In genomic region chr7:143837223-143837622, GRCh38 we compare ENCODE assay signal across 8 cellular contexts.
DNase-seq lines count a peak whose midpoint lies in the region; ATAC-seq and TF ChIP-seq lines count a peak whose summit lies in the region.
"Not testable (repeated sequence)": the region's sequence is repeated elsewhere in the genome, so short reads cannot be mapped to it uniquely, and the experiment has no call there.

No MANE protein-coding gene starts in this region.

- not testable (repeated sequence) for H3K4me3 ChIP-seq in AG04449 (ENCODE audit: low read depth, low read length); MM.1S (ENCODE audit: low read length)
- H3K4me3 ChIP-seq in coronary artery, result peak overlapping the region; percentile 61

- not testable (repeated sequence) for H3K27ac ChIP-seq in MM.1S (ENCODE audit: low read length)
- peak overlapping the region in 1 of 2 donors; percentile 65 for H3K27ac ChIP-seq in coronary artery

- ATAC-seq in GM19023 (IDR thresholded peaks at IDR 0.05; ENCODE audit: unreplicated experiment), result peak; percentile 59
- ATAC-seq in HG02870 (IDR thresholded peaks at IDR 0.05; ENCODE audit: unreplicated experiment), result peak; percentile 46

- not testable (repeated sequence) for H3F3A ChIP-seq in MM.1S (ENCODE audit: insufficient read depth, low read length)

- DNase-seq in AG04449 (ENCODE audit: low read depth, low spot score); MM.1S; coronary artery (ENCODE audit: low spot score): not testable (repeated sequence)
- DNase-seq in activated CD8-positive, alpha-beta memory T cell treated with anti-CD3 and anti-CD28 coated beads, Interleukin-2, amount 50 U/mL, for 4 hours, result peak; percentile 98
- DNase-seq in mesenteric fat pad (ENCODE audit: low spot score), result peak; percentile 97
- DNase-seq in stimulated activated CD4-positive, alpha-beta T cell treated with anti-CD3 and anti-CD28 coated beads, Interleukin-4, amount 100 ng/mL, for 4 hours, result peak; percentile 87 to 97

- POLR2A ChIA-PET in AG04449 (lab: Yijun Ruan, JAX), result not testable (repeated sequence)

- not testable (repeated sequence) for H3K9me2 ChIP-seq in MM.1S (replicated peaks; ENCODE audit: insufficient read depth, low read length)

- not testable (repeated sequence) for H3K4me1 ChIP-seq in MM.1S (ENCODE audit: low read length)

- H3K9me3 ChIP-seq in MM.1S (replicated peaks; ENCODE audit: insufficient read depth, low read length), result not testable (repeated sequence)

- not testable (repeated sequence) for H3K79me2 ChIP-seq in MM.1S (ENCODE audit: low read length)

- H4K20me1 ChIP-seq in MM.1S (ENCODE audit: insufficient read depth, low read length), result not testable (repeated sequence)

- H3K9ac ChIP-seq in MM.1S (ENCODE audit: low read length), result not testable (repeated sequence)

- CTCF ChIA-PET in AG04449 (lab: Yijun Ruan, JAX), result not testable (repeated sequence)

- TF ChIP-seq CTCF in AG04449 (IDR thresholded peaks at IDR 0.05; ENCODE audit: insufficient read depth, low read length, missing control alignments) (peak; percentile 36), MM.1S (IDR thresholded peaks at IDR 0.05; ENCODE audit: low read length) (peak; percentile 16), coronary artery (IDR thresholded peaks at IDR 0.05) (peak; percentile 68)

- not testable (repeated sequence) for H3K36me3 ChIP-seq in MM.1S (replicated peaks; ENCODE audit: insufficient read depth, low read length)

- not testable (repeated sequence) for H2AFZ ChIP-seq in MM.1S (ENCODE audit: low read length)

- not testable (repeated sequence) for H3K4me2 ChIP-seq in MM.1S (ENCODE audit: low read depth, low read length)

- not testable (repeated sequence) for H3K27me3 ChIP-seq in MM.1S (replicated peaks; ENCODE audit: insufficient read depth, low read length)

Comparison
In these comparisons a context has a peak if more than half of its experiments do, and no peak if none do; other contexts are left out.
1. CTCF ChIP-seq: peak in every context shown above with its lines; median percentile 68 in coronary artery; 36 in AG04449; 16 in MM.1S.